15 cellular contexts compared by ENCODE assay signal in the genomic region with DNA sequence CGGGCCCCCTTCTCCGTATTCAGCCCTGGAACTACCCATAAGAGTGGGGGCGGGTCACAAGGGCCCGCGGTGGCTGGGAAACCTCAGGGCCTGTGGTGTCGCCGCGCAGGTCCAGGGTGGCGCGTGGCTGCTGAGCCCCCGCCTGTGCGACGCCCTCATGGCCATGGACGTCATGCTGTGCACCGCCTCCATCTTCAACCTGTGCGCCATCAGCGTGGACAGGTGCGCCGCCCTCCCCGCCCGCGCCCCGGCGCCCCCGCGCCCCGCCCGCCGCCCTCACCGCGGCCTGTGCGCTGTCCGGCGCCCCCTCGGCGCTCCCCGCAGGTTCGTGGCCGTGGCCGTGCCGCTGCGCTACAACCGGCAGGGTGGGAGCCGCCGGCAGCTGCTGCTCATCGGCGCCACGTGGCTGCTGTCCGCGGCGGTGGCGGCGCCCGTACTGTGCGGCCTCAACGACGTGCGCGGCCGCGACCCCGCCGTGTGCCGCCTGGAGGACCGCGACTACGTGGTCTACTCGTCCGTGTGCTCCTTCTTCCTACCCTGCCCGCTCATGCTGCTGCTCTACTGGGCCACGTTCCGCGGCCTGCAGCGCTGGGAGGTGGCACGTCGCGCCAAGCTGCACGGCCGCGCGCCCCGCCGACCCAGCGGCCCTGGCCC. TPM values are rescaled to one million over a fixed set of nuclear protein-coding genes. Genes with fewer than 3 reads are reported as not detected.
DNase-seq lines count a peak whose midpoint lies in the region; ATAC-seq and TF ChIP-seq lines count a peak whose summit lies in the region.
"Had no signal": no experiment of that assay in that cellular context is flagged by ENCODE, and none has a peak within 500 bp of the region (broad histone marks: within the 10 kb centered on the region; RNA-seq: fewer than 3 reads in every experiment).

No MANE protein-coding gene starts in this region.

- H3K27me3 Mint-ChIP-seq in GM23338 (ENCODE audit: insufficient read depth, low read depth, poor library complexity) (peaks cover 70% of the 10 kb centered on the region), mesothelial cell of epicardium (ENCODE audit: low read depth) (peaks cover 56% of the 10 kb centered on the region)

- no peak for DNase-seq in GM23338 (ENCODE audit: low spot score)
- DNase-seq in cerebellum (ENCODE audit: low spot score), result peak; percentile 34
- DNase-seq in mesothelial cell of epicardium (ENCODE audit: low spot score in 2 of 2, unreplicated experiment in 2 of 2), result no peak
- no peak for DNase-seq in MG63
- no peak for DNase-seq in HuH-7 (ENCODE audit: low spot score)
- no peak for DNase-seq in testis
- DNase-seq: activated CD4-positive, alpha-beta T cell treated with anti-CD3 and anti-CD28 coated beads, Interleukin-2, amount 10 ng/mL, durations not matched to agents 7 days and 5 days; NCI-H187; NCI-H510A had no signal

- H2AFZ ChIP-seq in GM23338, result 0 out of 2 replicates have a peak overlapping the region, but pooled peaks have one; percentile 32

- H3F3A ChIP-seq in GM23338 (replicated peaks; ENCODE audit: low read depth), result peaks cover 20% of the 10 kb centered on the region

- no peaks in the 10 kb centered on the region for H3K9me3 Mint-ChIP-seq in GM23338
- no peaks in the 10 kb centered on the region for H3K9me3 Mint-ChIP-seq in mesothelial cell of epicardium
- H3K9me3 Mint-ChIP-seq: activated CD4-positive, alpha-beta T cell treated with anti-CD3 and anti-CD28 coated beads, Interleukin-2, amount 10 ng/mL, durations not matched to agents 7 days and 5 days; T-helper 2 cell treated with Interferon-gamma antibody and Interleukin-4, amounts not matched to agents 5 μg/mL and 100 μg/mL, for 36 hours had no signal

- intact Hi-C loops in testis (cut with DNase I; ENCODE audit: low total_unique reads), result no loop called here

- 0 out of 22 replicates have a peak overlapping the region, but pooled peaks of 1 of the 11 experiments have one; percentile 50 for H3K9ac ChIP-seq in BLaER1 treated with 17β-estradiol and CSF1 and Interleukin-3, amounts not matched to agents 10 nM and 100 nM

- peak overlapping the region in 2 of 10 experiments; percentile 24 to 44; a peak in 2 of 20 replicates for H3K4me3 ChIP-seq in BLaER1 treated with 17β-estradiol and CSF1 and Interleukin-3, amounts not matched to agents 10 nM and 100 nM
- peak overlapping the region; percentile 55 for H3K4me3 ChIP-seq in GM23338
- no peak overlapping the region for H3K4me3 ChIP-seq in MG63
- H3K4me3 ChIP-seq in testis, result no peak overlapping the region

- H3K9me3 ChIP-seq in BLaER1 treated with 17β-estradiol and CSF1 and Interleukin-3, amounts not matched to agents 10 nM and 100 nM (replicated peaks in 1 of 11), result no peaks in the 10 kb centered on the region
- H3K9me3 ChIP-seq in MG63, result no peaks in the 10 kb centered on the region
- no peaks in the 10 kb centered on the region for H3K9me3 ChIP-seq in testis
- H3K9me3 ChIP-seq: Peyer's patch had no signal

- H3K36me3 ChIP-seq in BLaER1 treated with 17β-estradiol and CSF1 and Interleukin-3, amounts not matched to agents 10 nM and 100 nM, result peaks cover 16 to 50% (median 30%) of the 10 kb centered on the region in 11 experiments; a peak in 21 of 22 replicates
- H3K36me3 ChIP-seq in GM23338 (ENCODE audit: insufficient read depth), result no peaks in the 10 kb centered on the region
- H3K36me3 ChIP-seq in MG63, result peaks cover 50% of the 10 kb centered on the region
- no peaks in the 10 kb centered on the region for H3K36me3 ChIP-seq in testis (ENCODE audit: low read depth, missing control alignments)

- H3K4me2 ChIP-seq in BLaER1 treated with 17β-estradiol and CSF1 and Interleukin-3, amounts not matched to agents 10 nM and 100 nM, result peak overlapping the region; percentile 30 to 89 (median 77); a peak in 19 of 22 replicates
- H3K4me2 ChIP-seq in GM23338, result peak overlapping the region; percentile 90

- H3K27me3 ChIP-seq in BLaER1 treated with 17β-estradiol and CSF1 and Interleukin-3, amounts not matched to agents 10 nM and 100 nM, result peaks cover 45 to 64% (median 54%) of the 10 kb centered on the region in 11 experiments
- H3K27me3 ChIP-seq in GM23338 (ENCODE audit: insufficient read depth), result peaks cover 66% of the 10 kb centered on the region
- H3K27me3 ChIP-seq in MG63, result no peaks in the 10 kb centered on the region
- no peaks in the 10 kb centered on the region for H3K27me3 ChIP-seq in testis

- peaks cover 25% of the 10 kb centered on the region; the same call in 2 of the 3 replicates for H3K4me1 Mint-ChIP-seq in GM23338
- peaks cover 16% of the 10 kb centered on the region for H3K4me1 Mint-ChIP-seq in mesothelial cell of epicardium

- no peaks in the 10 kb centered on the region for H3K79me2 ChIP-seq in GM23338 (replicated peaks; ENCODE audit: insufficient read depth)

- H3K4me1 ChIP-seq in BLaER1 treated with 17β-estradiol and CSF1 and Interleukin-3, amounts not matched to agents 10 nM and 100 nM, result peaks cover 11 to 33% (median 22%) of the 10 kb centered on the region in 10 experiments
- peaks cover 24% of the 10 kb centered on the region for H3K4me1 ChIP-seq in GM23338 (ENCODE audit: insufficient read depth)
- H3K4me1 ChIP-seq in testis, result no peaks in the 10 kb centered on the region

- H3K27ac Mint-ChIP-seq in GM23338 (no peak overlapping the region), mesothelial cell of epicardium (no peak overlapping the region)
- H3K27ac Mint-ChIP-seq: T-helper 2 cell treated with Interferon-gamma antibody and Interleukin-4, amounts not matched to agents 5 μg/mL and 100 μg/mL, for 36 hours had no signal

- H4K20me1 ChIP-seq in BLaER1 treated with 17β-estradiol and CSF1 and Interleukin-3, amounts not matched to agents 10 nM and 100 nM, result peaks cover 63 to 100% (median 81%) of the 10 kb centered on the region in 11 experiments
- H4K20me1 ChIP-seq in GM23338 (replicated peaks; ENCODE audit: insufficient read depth), result no peaks in the 10 kb centered on the region

- H3K36me3 Mint-ChIP-seq in GM23338 (ENCODE audit: low read depth), result peaks cover 2% of the 10 kb centered on the region; the same call in 2 of the 3 replicates
- peaks cover 2% of the 10 kb centered on the region for H3K36me3 Mint-ChIP-seq in mesothelial cell of epicardium

- TF ChIP-seq CTCF in GM23338 (conservative IDR thresholded peaks at IDR 0.05; ENCODE audit: low read depth in 2 of 2), result no peak
- no peak for TF ChIP-seq CTCF in mesothelial cell of epicardium (IDR thresholded peaks at IDR 0.05; ENCODE audit: unreplicated experiment)
- no peak for TF ChIP-seq CTCF in testis (IDR thresholded peaks at IDR 0.05)

- ATAC-seq in GM23338 (no peak), HG03025 (IDR thresholded peaks at IDR 0.05; ENCODE audit: low FRiP score, unreplicated experiment) (no peak)

- H3K4me3 Mint-ChIP-seq in GM23338 (peak overlapping the region; percentile 71), mesothelial cell of epicardium (peak overlapping the region; percentile 55)
- H3K4me3 Mint-ChIP-seq: activated CD4-positive, alpha-beta T cell treated with anti-CD3 and anti-CD28 coated beads, Interleukin-2, amount 10 ng/mL, durations not matched to agents 7 days and 5 days; T-helper 2 cell treated with Interferon-gamma antibody and Interleukin-4, amounts not matched to agents 5 μg/mL and 100 μg/mL, for 36 hours had no signal

- no peaks in the 10 kb centered on the region for H3K9me2 ChIP-seq in GM23338 (ENCODE audit: insufficient read depth)

- no peak for TF ChIP-seq POLR2A in testis (IDR thresholded peaks at IDR 0.05)

- H3K27ac ChIP-seq in BLaER1 treated with 17β-estradiol and CSF1 and Interleukin-3, amounts not matched to agents 10 nM and 100 nM, result no peak overlapping the region
- H3K27ac ChIP-seq in GM23338 (ENCODE audit: low read depth) (no peak overlapping the region), testis (no peak overlapping the region)
- H3K27ac ChIP-seq: Peyer's patch had no signal

- WGBS in testis, 2 donors, result 62% methylated on average over 70 of the region's 84 CpGs; no CpG with 5 or more reads in 1 of the 2 donors

RNA-seq across cellular contexts. Expression of a gene that starts 2.4 kb away (rescaled TPM):
- total RNA-seq in GM23338 (2014; rRNA removed; shearing (Covaris generic)), result 0.27 and 1.0 TPM in 2 replicates
- polyA plus RNA-seq in GM23338 (2016; fragmentation: Nextera tagmentation; extraction: Ambion mirVana), result 1.3 and 1.8 TPM in 2 replicates
- 0.64 TPM for total RNA-seq in cerebellum
- total RNA-seq in mesothelial cell of epicardium, result 2.1 to 3.1 TPM (median 2.5 TPM) in 3 replicates
- total RNA-seq in MG63 (2014; rRNA removed; shearing (Covaris generic); ENCODE audit: low replicate concordance), result not detected in 2 replicates
- 1 to 10 TPM; 2.0 to 3.3 TPM for total RNA-seq in testis
- polyA plus RNA-seq in testis (ENCODE audit: insufficient read depth, low read depth, low replicate concordance), result 1.5 TPM
- total RNA-seq: frontal cortex, skeletal muscle tissue had no signal

RNA-seq across cellular contexts. Expression of a gene that starts 12.5 kb away (rescaled TPM):
- not detected in 2 replicates for total RNA-seq in GM23338 (2014; rRNA removed; shearing (Covaris generic))
- polyA plus RNA-seq in GM23338 (2016; fragmentation: Nextera tagmentation; extraction: Ambion mirVana) (2.6 and 3.8 TPM in 2 replicates), testis (ENCODE audit: insufficient read depth, low read depth, low replicate concordance) (1.5 TPM)
- total RNA-seq in cerebellum (not detected), mesothelial cell of epicardium (1.2 to 1.7 TPM (median 1.3 TPM) in 3 replicates), testis (1 to 10 TPM; 3.4 to 9.3 TPM)
- not detected in 2 replicates for total RNA-seq in MG63 (2014; rRNA removed; shearing (Covaris generic); ENCODE audit: low replicate concordance)
- total RNA-seq: activated CD4-positive, alpha-beta T cell treated with anti-CD3 and anti-CD28 coated beads, Interleukin-2, amount 10 ng/mL, durations not matched to agents 7 days and 5 days; frontal cortex had no signal

RNA-seq across cellular contexts. Expression of a gene that starts 14.7 kb away (rescaled TPM):
- total RNA-seq in GM23338 (2014; rRNA removed; shearing (Covaris generic)), result not detected in 2 replicates
- polyA plus RNA-seq in GM23338 (2016; fragmentation: Nextera tagmentation; extraction: Ambion mirVana) (not detected in 2 replicates), testis (ENCODE audit: insufficient read depth, low read depth, low replicate concordance) (2.3 TPM)
- total RNA-seq in cerebellum (0.45 TPM), mesothelial cell of epicardium (0.27 to 0.58 TPM (median 0.34 TPM) in 3 replicates), testis (under 1 TPM; 0.12 to 0.63 TPM)
- not detected in 2 replicates for total RNA-seq in MG63 (2014; rRNA removed; shearing (Covaris generic); ENCODE audit: low replicate concordance)
- total RNA-seq: activated CD4-positive, alpha-beta T cell treated with anti-CD3 and anti-CD28 coated beads, Interleukin-2, amount 10 ng/mL, durations not matched to agents 7 days and 5 days; frontal cortex had no signal

RNA-seq across cellular contexts. Expression of a gene that starts 23.7 kb away (rescaled TPM):
- 13.8 and 17.3 TPM in 2 replicates for total RNA-seq in GM23338 (2014; rRNA removed; shearing (Covaris generic))
- polyA plus RNA-seq in GM23338 (2016; fragmentation: Nextera tagmentation; extraction: Ambion mirVana) (11.4 and 12.3 TPM in 2 replicates), testis (ENCODE audit: insufficient read depth, low read depth, low replicate concordance) (9.9 TPM)
- total RNA-seq in cerebellum (4.5 TPM), mesothelial cell of epicardium (20.8 to 24.5 TPM (median 21.9 TPM) in 3 replicates), testis (10 to 100 TPM; 13.0 to 30.1 TPM)
- 9.1 and 10.1 TPM in 2 replicates for total RNA-seq in MG63 (2014; rRNA removed; shearing (Covaris generic); ENCODE audit: low replicate concordance)

RNA-seq across cellular contexts. Expression of a gene that starts 55.6 kb away (rescaled TPM):
- 33.5 and 42.6 TPM in 2 replicates for total RNA-seq in GM23338 (2014; rRNA removed; shearing (Covaris generic))
- polyA plus RNA-seq in GM23338 (2016; fragmentation: Nextera tagmentation; extraction: Ambion mirVana), result 47.8 and 49.3 TPM in 2 replicates
- total RNA-seq in cerebellum, result 61.0 TPM
- total RNA-seq in mesothelial cell of epicardium, result 59.6 to 64.9 TPM (median 64.0 TPM) in 3 replicates
- total RNA-seq in MG63 (2014; rRNA removed; shearing (Covaris generic); ENCODE audit: low replicate concordance), result 14.8 and 34.6 TPM in 2 replicates
- 100 to 1,000 TPM in 1 of 2 donors, 10 to 100 TPM in 1; 82.5 to 116 TPM for total RNA-seq in testis
- 47.9 TPM for polyA plus RNA-seq in testis (ENCODE audit: insufficient read depth, low read depth, low replicate concordance)
